Comparison of ENCODE assay signal across 1 cellular context in genomic region chr19:39099341-39099740, GRCh38.
TF ChIP-seq lines count a peak whose summit lies in the region.

No MANE protein-coding gene starts in this region.

TF ChIP-seq in GM23338, 12 proteins besides CTCF, POLR2A, EP300 and RAD21 (continued from another document):
- TF ChIP-seq ZNF462 (CRISPR knock-in tag; IDR thresholded peaks at IDR 0.05) (no peak), ZNF331 (CRISPR knock-in tag; IDR thresholded peaks at IDR 0.05; ENCODE audit: low read depth) (no peak), EZH2phosphoT487 (IDR thresholded peaks at IDR 0.05; ENCODE audit: unreplicated experiment) (no peak), POLR2AphosphoS5 (IDR thresholded peaks at IDR 0.05; ENCODE audit: low read depth) (no peak), REST (IDR thresholded peaks at IDR 0.05; ENCODE audit: unreplicated experiment) (no peak), ETS1 (IDR thresholded peaks at IDR 0.05) (no peak), STAT1 (IDR thresholded peaks at IDR 0.05; ENCODE audit: unreplicated experiment) (no peak)
TF ChIP-seq in GM23338: peak in this region for 0.
